9 cellular contexts compared by ENCODE assay signal in the genomic region with DNA sequence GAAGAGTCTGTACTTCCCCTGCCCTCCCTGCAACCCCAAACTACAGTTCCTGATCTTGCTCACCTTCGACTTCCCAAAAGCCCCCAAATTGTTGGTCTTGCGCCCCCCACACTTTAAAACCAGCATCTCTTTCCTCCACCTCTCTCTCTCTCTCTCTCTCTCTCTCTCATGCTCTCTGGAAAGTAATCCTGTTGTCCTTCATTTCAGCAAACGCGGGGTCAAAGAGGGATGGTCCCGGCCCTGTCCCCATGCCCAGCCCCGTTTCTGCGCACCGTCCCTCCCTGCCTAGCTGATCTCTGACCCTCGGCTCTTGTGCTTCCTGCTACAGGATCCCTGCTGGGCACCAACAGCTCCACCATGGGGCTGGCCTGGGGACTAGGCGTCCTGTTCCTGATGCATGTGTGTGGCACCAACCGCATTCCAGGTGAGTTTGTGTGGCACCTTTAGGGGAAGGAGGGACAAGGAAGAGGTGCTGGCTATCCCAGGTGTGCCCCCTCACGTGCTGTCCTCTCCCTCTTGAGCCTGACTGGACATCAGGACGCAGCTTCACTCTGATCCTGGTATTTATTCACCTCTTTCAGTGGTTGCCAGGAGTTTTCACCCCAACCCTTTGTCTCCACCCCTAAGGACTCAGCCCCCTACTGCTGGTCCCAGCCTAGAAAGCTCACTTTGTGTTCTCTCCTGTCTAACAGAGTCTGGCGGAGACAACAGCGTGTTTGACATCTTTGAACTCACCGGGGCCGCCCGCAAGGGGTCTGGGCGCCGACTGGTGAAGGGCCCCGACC. TPM values are rescaled to one million over a fixed set of nuclear protein-coding genes. Genes with fewer than 3 reads are reported as not detected.
DNase-seq lines count a peak whose midpoint lies in the region; ATAC-seq and TF ChIP-seq lines count a peak whose summit lies in the region.
"Had no signal": no experiment of that assay in that cellular context is flagged by ENCODE, and none has a peak within 500 bp of the region (broad histone marks: within the 10 kb centered on the region; RNA-seq: fewer than 3 reads in every experiment).

No MANE protein-coding gene starts in this region.

- no peaks in the 10 kb centered on the region for H3K36me3 Mint-ChIP-seq in CD8-positive, alpha-beta T cell
- H3K36me3 Mint-ChIP-seq: IgD-negative memory B cell had no signal

- no peaks in the 10 kb centered on the region for H3K9me3 Mint-ChIP-seq in CD8-positive, alpha-beta T cell
- H3K9me3 Mint-ChIP-seq: IgD-negative memory B cell had no signal

- CTCF ChIA-PET in CD8-positive, alpha-beta T cell (lab: Charles Lee) = interaction anchor here (1.8 to 5.5 kb wide), 7 partner anchors 10 to 765 kb away, joined by 5 to 49 read pairs (median 16); no protein-coding TSS in a partner anchor

- TF ChIP-seq POLR2A in spleen (IDR thresholded peaks at IDR 0.05) = peak in 1 of 3 donors; percentile 14

- POLR2A ChIA-PET in CD8-positive, alpha-beta T cell (lab: Charles Lee) = no interaction called here

- peaks cover 34% of the 10 kb centered on the region for H3K27me3 Mint-ChIP-seq in CD8-positive, alpha-beta T cell (ENCODE audit: low read depth)

- peak overlapping the region; percentile 85 for H3K9ac ChIP-seq in HUES48 (ENCODE audit: low read depth, low read length)
- H3K9ac ChIP-seq in iPS-15b (ENCODE audit: low read depth, low read length) = peak overlapping the region; percentile 71

- DNase-seq in CD8-positive, alpha-beta T cell = no peak
- DNase-seq in amniotic epithelial cell (ENCODE audit: low read depth) = peak; percentile 21
- DNase-seq in spleen = peak; percentile 77
- DNase-seq in NAMALWA (ENCODE audit: low spot score) = no peak

- no peak for TF ChIP-seq CTCF in CD8-positive, alpha-beta T cell (IDR thresholded peaks at IDR 0.05)
- TF ChIP-seq CTCF in spleen (IDR thresholded peaks at IDR 0.05 in 8 of 11, conservative IDR thresholded peaks at IDR 0.05 in 3 of 11) = peak in 2 of 11 experiments; percentile 19 to 20

- WGBS in spleen, 5 donors = 53 to 58% (median 58%) methylated on average over 20 to 21 of the region's 21 CpGs

- H3K9me3 ChIP-seq in CD8-positive, alpha-beta T cell (ENCODE audit: low read length) = no peaks in the 10 kb centered on the region
- H3K9me3 ChIP-seq in HUES48 (ENCODE audit: control insufficient read depth, insufficient read depth, low read length) (no peaks in the 10 kb centered on the region), iPS-15b (ENCODE audit: control insufficient read depth, insufficient read depth, low read length) (no peaks in the 10 kb centered on the region), spleen (no peaks in the 10 kb centered on the region)

- no peaks in the 10 kb centered on the region for H3K36me3 ChIP-seq in CD8-positive, alpha-beta T cell (ENCODE audit: insufficient read depth, low read length)
- H3K36me3 ChIP-seq in HUES48 (ENCODE audit: control insufficient read depth, insufficient read depth, low read length) (peaks cover 50% of the 10 kb centered on the region), iPS-15b (ENCODE audit: control insufficient read depth, insufficient read depth, low read length) (peaks cover 33% of the 10 kb centered on the region), spleen (peaks cover 0 to 47% (median 10%) of the 10 kb centered on the region in 6 donors)

- H3K4me3 Mint-ChIP-seq in CD8-positive, alpha-beta T cell = peak overlapping the region; percentile 68

- intact Hi-C loops in CD8-positive, alpha-beta T cell (cut with DNase I, micrococcal nuclease) = loop anchor here (2.0 to 10.0 kb wide), 5 partner anchors 175 to 1147 kb away; no protein-coding TSS in a partner anchor
- intact Hi-C loops in spleen (cut with DNase I; ENCODE audit: low total_unique reads) = loop anchor here (10.0 kb wide), 2 partner anchors 173 to 457 kb away; no protein-coding TSS in a partner anchor

- ATAC-seq in CD8-positive, alpha-beta T cell = no peak
- ATAC-seq in HG02870 (IDR thresholded peaks at IDR 0.05; ENCODE audit: unreplicated experiment) (no peak), GM21737 (IDR thresholded peaks at IDR 0.05; ENCODE audit: unreplicated experiment) (no peak)

- H3K27ac Mint-ChIP-seq in CD8-positive, alpha-beta T cell = no peak overlapping the region

- peaks cover 8% of the 10 kb centered on the region for H3K27me3 ChIP-seq in CD8-positive, alpha-beta T cell (ENCODE audit: insufficient read depth, low read length)
- H3K27me3 ChIP-seq in HUES48 (ENCODE audit: control insufficient read depth, insufficient read depth, low read length) (peaks cover 9% of the 10 kb centered on the region; the same call in 1 of the 2 replicates), iPS-15b (ENCODE audit: control insufficient read depth, insufficient read depth, low read length) (peaks cover 12% of the 10 kb centered on the region), spleen (replicated peaks in 1 of 7) (peaks cover 0 to 67% (median 15%) of the 10 kb centered on the region in 7 donors)

- H3K27ac ChIP-seq in CD8-positive, alpha-beta T cell (ENCODE audit: low read depth, low read length) = no peak overlapping the region
- peak overlapping the region; percentile 93 for H3K27ac ChIP-seq in HUES48 (ENCODE audit: low read depth, low read length)
- peak overlapping the region; percentile 29 to 90 (median 83) for H3K27ac ChIP-seq in spleen

- H3K4me1 Mint-ChIP-seq in CD8-positive, alpha-beta T cell (ENCODE audit: low read depth) = peaks cover 18% of the 10 kb centered on the region

- H3K4me3 ChIP-seq in CD8-positive, alpha-beta T cell (ENCODE audit: low read depth, low read length) = no peak overlapping the region
- H3K4me3 ChIP-seq in HUES48 (ENCODE audit: low read depth, low read length) (peak overlapping the region; percentile 88), iPS-15b (ENCODE audit: low read depth, low read length) (peak overlapping the region; percentile 92), spleen (peak overlapping the region; percentile 39 to 70 (median 46))

- H3K4me1 ChIP-seq in CD8-positive, alpha-beta T cell (ENCODE audit: insufficient read depth, low read length) = peaks cover 10% of the 10 kb centered on the region
- H3K4me1 ChIP-seq in HUES48 (ENCODE audit: control insufficient read depth, insufficient read depth, low read length) = peaks cover 28% of the 10 kb centered on the region
- H3K4me1 ChIP-seq in iPS-15b (ENCODE audit: control insufficient read depth, insufficient read depth, low read length) = peaks cover 10% of the 10 kb centered on the region
- H3K4me1 ChIP-seq in spleen = peaks cover 0 to 75% (median 28%) of the 10 kb centered on the region in 6 donors

RNA-seq across cellular contexts. Expression of a gene that starts 0.8 kb away (rescaled TPM):
- 10 to 100 TPM; 13.5 to 16.1 TPM for total RNA-seq in CD8-positive, alpha-beta T cell
- total RNA-seq in spleen = 1,000 to 10,000 TPM in 1 of 7 donors, 100 to 1,000 TPM in 6; 156 to 1,022 (median 509) TPM
- 10 to 100 TPM in 2 of 3 donors, 1 to 10 TPM in 1; 8.4 to 18.4 (median 17.2) TPM for polyA plus RNA-seq in spleen

Comparison
In these comparisons a context has a peak if more than half of its experiments do, and no peak if none do; other contexts are left out.
1. DNase-seq: peak in amniotic epithelial cell (single experiment) and spleen (single experiment); none in CD8-positive, alpha-beta T cell (0 of 7) and NAMALWA (single experiment).
2. RNA of a gene that starts 0.8 kb away (total RNA-seq): 156 to 1,022 TPM in spleen; 13.5 to 16.1 TPM in CD8-positive, alpha-beta T cell; every median in the first group is over 4 times any median in the second.